In genomic region chr17:74770498-74771318, GRCh38 we compare ENCODE assay signal across 1 cellular context.
TF ChIP-seq lines count a peak whose summit lies in the region.

No MANE protein-coding gene starts in this region.

TF ChIP-seq in HepG2, 621 proteins besides CTCF, POLR2A, EP300 and RAD21 (continued from another document and continues in another):
- no peak for TF ChIP-seq DZIP1 (CRISPR knock-in tag; IDR thresholded peaks at IDR 0.05)
- no peak; the same call in 1 of the 2 replicates for TF ChIP-seq TOPORS (CRISPR knock-in tag; IDR thresholded peaks at IDR 0.05)
- no peak; the same call in 1 of the 2 replicates for TF ChIP-seq ZSCAN21 (CRISPR knock-in tag; IDR thresholded peaks at IDR 0.05; ENCODE audit: borderline replicate concordance)
- TF ChIP-seq ZNF260 (CRISPR knock-in tag; IDR thresholded peaks at IDR 0.05; ENCODE audit: borderline replicate concordance, low read depth) = no peak
- TF ChIP-seq SATB2 (CRISPR knock-in tag; IDR thresholded peaks at IDR 0.05) = no peak
- TF ChIP-seq ZNF205 (CRISPR knock-in tag; IDR thresholded peaks at IDR 0.05) = peak; percentile 69; the same call in 1 of the 2 replicates
- TF ChIP-seq ZNF564 (CRISPR knock-in tag; IDR thresholded peaks at IDR 0.05) = peak; percentile 42; the same call in 1 of the 2 replicates
- no peak for TF ChIP-seq ZBTB42 (CRISPR knock-in tag; IDR thresholded peaks at IDR 0.05)
- no peak; the same call in 1 of the 2 replicates for TF ChIP-seq HOMEZ (CRISPR knock-in tag; IDR thresholded peaks at IDR 0.05; ENCODE audit: low read depth)
- TF ChIP-seq FOXA1 (IDR thresholded peaks at IDR 0.05) = no peak
- TF ChIP-seq FOXA1 (CRISPR knock-in tag; IDR thresholded peaks at IDR 0.05) = no peak
- no peak for TF ChIP-seq SIX4 (CRISPR knock-in tag; IDR thresholded peaks at IDR 0.05)
- TF ChIP-seq ZNF720 (CRISPR knock-in tag; IDR thresholded peaks at IDR 0.05) = no peak
- no peak; the same call in 1 of the 2 replicates for TF ChIP-seq HIC2 (CRISPR knock-in tag; IDR thresholded peaks at IDR 0.05; ENCODE audit: low read depth)
- no peak for TF ChIP-seq ZC3H4 (CRISPR knock-in tag; IDR thresholded peaks at IDR 0.05; ENCODE audit: borderline replicate concordance)
- no peak for TF ChIP-seq ZNF142 (CRISPR knock-in tag; IDR thresholded peaks at IDR 0.05)
- TF ChIP-seq ESRRA (CRISPR knock-in tag; IDR thresholded peaks at IDR 0.05; ENCODE audit: low read depth) = no peak; the same call in 1 of the 2 replicates
- TF ChIP-seq IRF9 (CRISPR knock-in tag; IDR thresholded peaks at IDR 0.05; ENCODE audit: borderline replicate concordance) = peak; percentile 55; the same call in 1 of the 2 replicates
- peak; percentile 78 for TF ChIP-seq SAP130 (CRISPR knock-in tag; IDR thresholded peaks at IDR 0.05; ENCODE audit: low read depth)
- peak; percentile 47; the same call in 2 of the 3 replicates for TF ChIP-seq MXI1 (IDR thresholded peaks at IDR 0.05; ENCODE audit: borderline replicate concordance, low read depth, low read length)
- TF ChIP-seq THYN1 (CRISPR knock-in tag; IDR thresholded peaks at IDR 0.05; ENCODE audit: borderline replicate concordance, low read depth) = no peak
- peak; percentile 73 for TF ChIP-seq GATAD1 (CRISPR knock-in tag; IDR thresholded peaks at IDR 0.05)
- 0 out of 2 replicates have a peak, but pooled peaks have one; percentile 8 for TF ChIP-seq ZNF746 (CRISPR knock-in tag; IDR thresholded peaks at IDR 0.05)
- TF ChIP-seq FOXM1 (CRISPR knock-in tag; IDR thresholded peaks at IDR 0.05) = no peak
- peak; percentile 44; the same call in 1 of the 2 replicates for TF ChIP-seq MXD4 (CRISPR knock-in tag; IDR thresholded peaks at IDR 0.05)
- no peak for TF ChIP-seq CEBPZ (IDR thresholded peaks at IDR 0.05; ENCODE audit: low read length)
- peak; percentile 74; the same call in 1 of the 2 replicates for TF ChIP-seq ZNF124 (CRISPR knock-in tag; IDR thresholded peaks at IDR 0.05)
- TF ChIP-seq HNRNPUL1 (IDR thresholded peaks at IDR 0.05; ENCODE audit: low read depth, low read length) = no peak
- no peak for TF ChIP-seq ZBTB7A (CRISPR knock-in tag; IDR thresholded peaks at IDR 0.05)
- TF ChIP-seq ZNF451 (CRISPR knock-in tag; IDR thresholded peaks at IDR 0.05) = peak; percentile 45; the same call in 1 of the 2 replicates
- TF ChIP-seq ZNF678 (CRISPR knock-in tag; IDR thresholded peaks at IDR 0.05) = no peak
- TF ChIP-seq SRY (CRISPR knock-in tag; IDR thresholded peaks at IDR 0.05) = no peak
- peak; percentile 83; the same call in 1 of the 2 replicates for TF ChIP-seq ZNF619 (CRISPR knock-in tag; IDR thresholded peaks at IDR 0.05)
- TF ChIP-seq ZNF549 (CRISPR knock-in tag; IDR thresholded peaks at IDR 0.05) = no peak
- TF ChIP-seq TBX2 (CRISPR knock-in tag; IDR thresholded peaks at IDR 0.05; ENCODE audit: borderline replicate concordance) = peak; percentile 68
- no peak for TF ChIP-seq SETDB1 (CRISPR knock-in tag; IDR thresholded peaks at IDR 0.05; ENCODE audit: borderline replicate concordance)
- peak; percentile 79 for TF ChIP-seq TARDBP (CRISPR knock-in tag; IDR thresholded peaks at IDR 0.05)
- no peak for TF ChIP-seq ZFYVE20 (CRISPR knock-in tag; IDR thresholded peaks at IDR 0.05; ENCODE audit: borderline replicate concordance, low read depth)
- no peak for TF ChIP-seq MTA3 (CRISPR knock-in tag; IDR thresholded peaks at IDR 0.05)
- TF ChIP-seq SMAD9 (CRISPR knock-in tag; IDR thresholded peaks at IDR 0.05) = no peak
- no peak for TF ChIP-seq LCORL (IDR thresholded peaks at IDR 0.05)
- TF ChIP-seq LCORL (CRISPR knock-in tag; IDR thresholded peaks at IDR 0.05) = peak; percentile 75
- no peak for TF ChIP-seq SRSF9 (IDR thresholded peaks at IDR 0.05; ENCODE audit: borderline replicate concordance, insufficient read depth, low read depth, low read length, poor library complexity, severe bottlenecking)
- no peak for TF ChIP-seq ETS1 (CRISPR knock-in tag; IDR thresholded peaks at IDR 0.05)
- TF ChIP-seq SRF (IDR thresholded peaks at IDR 0.05; ENCODE audit: low read depth, low read length) = 0 out of 2 replicates have a peak, but pooled peaks have one; percentile 20
- TF ChIP-seq HOXD1 (CRISPR knock-in tag; IDR thresholded peaks at IDR 0.05) = no peak
- no peak for TF ChIP-seq RFX3 (CRISPR knock-in tag; IDR thresholded peaks at IDR 0.05)
- TF ChIP-seq ZNF710 (CRISPR knock-in tag; IDR thresholded peaks at IDR 0.05; ENCODE audit: borderline replicate concordance) = no peak
